ENCODE assay signal across 1 cellular context in genomic region chr5:150489358-150490295, GRCh38.
A peak's percentile ranks its signal among the peaks of the same experiment; 100 is the strongest.
TF ChIP-seq lines count a peak whose summit lies in the region.

No MANE protein-coding gene starts in this region.

TF ChIP-seq in GM12878, 131 proteins besides CTCF, POLR2A, EP300 and RAD21 (continued from another document and continues in another):
- no peak for TF ChIP-seq E2F8 (IDR thresholded peaks at IDR 0.05; ENCODE audit: low read depth, partially characterized antibody)
- no peak for TF ChIP-seq NR2C1 (IDR thresholded peaks at IDR 0.05)
- TF ChIP-seq NFIC (IDR thresholded peaks at IDR 0.05; ENCODE audit: low read depth, low read length) = no peak
- TF ChIP-seq RCOR1 (conservative IDR thresholded peaks at IDR 0.05; ENCODE audit: low read depth, low read length) = 0 out of 2 replicates have a peak, but pooled peaks have one; percentile 57
- no peak for TF ChIP-seq KDM1A (IDR thresholded peaks at IDR 0.05; ENCODE audit: borderline replicate concordance)
- no peak for TF ChIP-seq ZBTB33 (IDR thresholded peaks at IDR 0.05)
- TF ChIP-seq HDAC2 (IDR thresholded peaks at IDR 0.05) = no peak
- TF ChIP-seq NKRF (conservative IDR thresholded peaks at IDR 0.05) = no peak
- no peak for TF ChIP-seq NR2C2 (IDR thresholded peaks at IDR 0.05; ENCODE audit: borderline replicate concordance, control insufficient read depth, insufficient read length, low read depth)
- TF ChIP-seq BCL11A (IDR thresholded peaks at IDR 0.05; ENCODE audit: low read depth, low read length) = 0 out of 2 replicates have a peak, but pooled peaks have one; percentile 16
- TF ChIP-seq IRF3 (IDR thresholded peaks at IDR 0.05) = no peak
- peak; percentile 29; the same call in 1 of the 2 replicates for TF ChIP-seq CHD2 (IDR thresholded peaks at IDR 0.05; ENCODE audit: borderline replicate concordance, low read depth, low read length)
- no peak for TF ChIP-seq TAF1 (IDR thresholded peaks at IDR 0.05; ENCODE audit: borderline replicate concordance, low read depth, low read length)
- TF ChIP-seq YY1 (IDR thresholded peaks at IDR 0.05; ENCODE audit: low read depth, low read length) = peak; percentile 76
- TF ChIP-seq POU2F2 (IDR thresholded peaks at IDR 0.05; ENCODE audit: borderline replicate concordance, low read depth, low read length) = peak; percentile 95; the same call in 2 of the 3 replicates
- TF ChIP-seq SUZ12 (IDR thresholded peaks at IDR 0.05; ENCODE audit: unreplicated experiment) = no peak
- no peak for TF ChIP-seq USF1 (IDR thresholded peaks at IDR 0.05; ENCODE audit: borderline replicate concordance, extremely low read length, insufficient read depth, low read depth, low read length)
- TF ChIP-seq ZNF207 (IDR thresholded peaks at IDR 0.05; ENCODE audit: borderline replicate concordance) = peak; percentile 78; the same call in 1 of the 2 replicates
- TF ChIP-seq ATF3 (IDR thresholded peaks at IDR 0.05; ENCODE audit: borderline replicate concordance, extremely low read depth, low read depth, low read length) = no peak
- no peak for TF ChIP-seq PKNOX1 (IDR thresholded peaks at IDR 0.05)
- TF ChIP-seq POLR2AphosphoS5 (IDR thresholded peaks at IDR 0.05; ENCODE audit: low read length) = no peak
- TF ChIP-seq CEBPB (IDR thresholded peaks at IDR 0.05; ENCODE audit: borderline replicate concordance in 1 of 2, low read depth in 2 of 2, low read length in 2 of 2) = no peak
- TF ChIP-seq TCF7 (IDR thresholded peaks at IDR 0.05; ENCODE audit: borderline replicate concordance) = no peak
- TF ChIP-seq SUPT20H (IDR thresholded peaks at IDR 0.05; ENCODE audit: borderline replicate concordance, control insufficient read depth, low read depth, low read length) = no peak
- no peak for TF ChIP-seq CBX3 (IDR thresholded peaks at IDR 0.05; ENCODE audit: borderline replicate concordance, low read depth)
- no peak for TF ChIP-seq SMAD5 (IDR thresholded peaks at IDR 0.05; ENCODE audit: low read depth)
- no peak for TF ChIP-seq CHD4 (IDR thresholded peaks at IDR 0.05)
- TF ChIP-seq MEF2B (IDR thresholded peaks at IDR 0.05; ENCODE audit: partially characterized antibody, poor library complexity, severe bottlenecking) = no peak
- TF ChIP-seq PAX8 (IDR thresholded peaks at IDR 0.05) = no peak
- no peak for TF ChIP-seq ZBTB4 (CRISPR knock-in tag; IDR thresholded peaks at IDR 0.05)
- no peak for TF ChIP-seq USF2 (IDR thresholded peaks at IDR 0.05; ENCODE audit: borderline replicate concordance, low read depth, low read length)
- TF ChIP-seq SKIL (IDR thresholded peaks at IDR 0.05; ENCODE audit: low read depth, poor library complexity, severe bottlenecking) = no peak
- TF ChIP-seq BHLHE40 (IDR thresholded peaks at IDR 0.05; ENCODE audit: borderline replicate concordance in 1 of 2, low read depth in 2 of 2, low read length in 1 of 2) = peak; percentile 47 to 57; a peak in 1 of 4 replicates
- TF ChIP-seq ZNF217 (IDR thresholded peaks at IDR 0.05) = no peak
- TF ChIP-seq JUNB (IDR thresholded peaks at IDR 0.05) = no peak
- TF ChIP-seq CBFB (IDR thresholded peaks at IDR 0.05; ENCODE audit: low read depth) = no peak
- no peak; the same call in 1 of the 2 replicates for TF ChIP-seq MAX (IDR thresholded peaks at IDR 0.05; ENCODE audit: low read depth, low read length)
- TF ChIP-seq RB1 (IDR thresholded peaks at IDR 0.05; ENCODE audit: borderline replicate concordance) = peak; percentile 68; the same call in 1 of the 2 replicates
- TF ChIP-seq WRNIP1 (IDR thresholded peaks at IDR 0.05; ENCODE audit: borderline replicate concordance, low read depth, low read length) = no peak
- no peak for TF ChIP-seq HCFC1 (IDR thresholded peaks at IDR 0.05; ENCODE audit: low read length)
- TF ChIP-seq ZNF384 (IDR thresholded peaks at IDR 0.05; ENCODE audit: borderline replicate concordance, low read depth, low read length) = no peak
- peak; percentile 51; the same call in 1 of the 2 replicates for TF ChIP-seq MTA2 (IDR thresholded peaks at IDR 0.05; ENCODE audit: low read depth)
- TF ChIP-seq MXI1 (IDR thresholded peaks at IDR 0.05; ENCODE audit: low read depth, low read length) = peak; percentile 91
- no peak for TF ChIP-seq EZH2 (IDR thresholded peaks at IDR 0.05; ENCODE audit: borderline replicate concordance, control insufficient read depth, low read depth, low read length)
- peak; percentile 82; the same call in 1 of the 2 replicates for TF ChIP-seq MTA3 (IDR thresholded peaks at IDR 0.05; ENCODE audit: borderline replicate concordance, low read length)
- TF ChIP-seq FOXK2 (IDR thresholded peaks at IDR 0.05) = no peak
